8 cellular contexts compared by ENCODE assay signal in the genomic region with DNA sequence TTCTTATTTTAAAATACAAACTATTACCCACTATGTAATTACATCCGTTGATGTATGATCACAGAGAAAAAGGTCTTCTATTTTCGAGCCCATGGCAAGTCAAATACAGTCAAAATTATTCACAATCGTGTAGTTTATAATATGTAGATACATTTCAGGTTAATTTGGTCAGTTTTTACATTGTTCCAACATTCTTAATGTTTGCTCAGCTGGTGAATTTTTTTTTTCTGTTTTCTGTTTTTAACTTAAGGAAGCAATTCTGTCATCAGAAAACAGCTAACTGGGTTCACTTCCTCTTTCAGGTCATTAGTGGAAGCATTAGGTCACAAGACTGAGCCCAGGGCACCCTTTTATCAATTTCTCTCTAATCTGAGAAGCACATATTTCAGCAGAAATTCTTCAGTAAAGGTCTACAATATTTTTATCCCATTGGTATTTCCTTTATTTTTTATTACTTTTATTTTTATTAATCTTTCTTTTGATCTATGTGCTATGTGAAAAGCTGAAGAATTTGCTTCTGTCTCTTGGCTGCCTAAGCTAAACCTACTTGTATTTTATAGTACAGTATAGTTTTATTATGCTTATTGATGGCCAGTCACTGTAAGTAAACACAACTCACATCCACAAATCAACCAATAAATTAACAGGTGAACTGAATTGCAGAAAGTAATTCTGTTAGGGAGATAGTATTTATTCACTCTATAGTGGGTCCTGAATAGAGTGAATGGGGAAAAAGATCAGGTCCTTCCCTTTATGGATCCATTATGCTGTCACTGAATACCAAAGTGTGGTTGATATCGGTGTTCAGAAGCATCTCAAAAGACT.
DNase-seq lines count a peak whose midpoint lies in the region; ATAC-seq and TF ChIP-seq lines count a peak whose summit lies in the region.

No MANE protein-coding gene starts in this region.

- H3K27ac Mint-ChIP-seq in naive thymus-derived CD8-positive, alpha-beta T cell, result peak overlapping the region; percentile 93 to 98 (median 96)

- H3K36me3 ChIP-seq in OCI-LY7 (ENCODE audit: insufficient read depth, low read length), result no peaks in the 10 kb centered on the region

- no peaks in the 10 kb centered on the region for H3K36me3 Mint-ChIP-seq in naive thymus-derived CD8-positive, alpha-beta T cell

- peak overlapping the region; percentile 54 for H3K4me3 ChIP-seq in OCI-LY7 (ENCODE audit: low read depth, low read length, poor library complexity, severe bottlenecking)

- H3K9me3 ChIP-seq in OCI-LY7 (ENCODE audit: low read length), result no peaks in the 10 kb centered on the region

- H3K4me3 Mint-ChIP-seq in naive thymus-derived CD8-positive, alpha-beta T cell, result peak overlapping the region; percentile 64 to 86 (median 82)

- peak overlapping the region; percentile 64 for H3K4me2 ChIP-seq in OCI-LY7 (ENCODE audit: low read length)

- POLR2A ChIA-PET in OCI-LY7 (lab: Charles Lee), result interaction anchor here (0.6 to 2.2 kb wide), 10 partner anchors 10 to 1003 kb away, joined by 3 to 7 read pairs (median 3); no protein-coding TSS in a partner anchor
- POLR2A ChIA-PET in naive thymus-derived CD8-positive, alpha-beta T cell (lab: Charles Lee), result interaction anchor here (1.0 to 2.2 kb wide), 4 partner anchors 34 to 537 kb away, joined by 3 to 8 read pairs (median 4); partner anchors contain the start of gene UMAD1

- H2AFZ ChIP-seq in OCI-LY7 (ENCODE audit: low read length), result peak overlapping the region; percentile 53

- H3K4me1 Mint-ChIP-seq in naive thymus-derived CD8-positive, alpha-beta T cell, result peaks cover 35 to 66% (median 61%) of the 10 kb centered on the region in 4 donors

- no peaks in the 10 kb centered on the region for H3K9me2 ChIP-seq in OCI-LY7 (ENCODE audit: insufficient read depth, low read length)

- H3K9me3 Mint-ChIP-seq in naive thymus-derived CD8-positive, alpha-beta T cell, result no peaks in the 10 kb centered on the region

- intact Hi-C loops in OCI-LY7 (cut with micrococcal nuclease; ENCODE audit: unreplicated experiment), result loop anchor here (2.0 kb wide), 2 partner anchors 209 to 537 kb away; partner anchors contain the start of genes GLCCI1 and UMAD1

- BruUV-seq in OCI-LY7 (replicated peaks; lab: Mats Ljungman, UMichigan), result no TSS peak

- DNase-seq in OCI-LY7 (ENCODE audit: low spot score) (peak; percentile 73), HuH-7.5 (ENCODE audit: low spot score) (no peak), mucosa of gallbladder (ENCODE audit: low spot score) (no peak), SW 1271 (lab: John Stamatoyannopoulos, UW) (no peak)
- peak in 3 of 10 donors; percentile 28 to 33 (median 30) for DNase-seq in naive thymus-derived CD8-positive, alpha-beta T cell
- DNase-seq in NK-92 treated with Interleukin-12 subunit alpha and Interleukin-12 subunit beta, amount 100 ng/mL, for 24 hours (lab: John Stamatoyannopoulos, UW), result no peak

- no peaks in the 10 kb centered on the region for H4K20me1 ChIP-seq in OCI-LY7 (ENCODE audit: insufficient read depth, low read length)

- peak; percentile 46 for ATAC-seq in GM18907 (IDR thresholded peaks at IDR 0.05; ENCODE audit: unreplicated experiment)
- peak; percentile 44 for ATAC-seq in HG02798 (IDR thresholded peaks at IDR 0.05; ENCODE audit: poor library complexity, unreplicated experiment)
- ATAC-seq in naive thymus-derived CD8-positive, alpha-beta T cell, result no peak

- H3K4me1 ChIP-seq in OCI-LY7 (ENCODE audit: insufficient read depth, low read length, poor library complexity, severe bottlenecking), result peaks cover 32% of the 10 kb centered on the region

- CTCF ChIA-PET in OCI-LY7 (lab: Charles Lee; ENCODE audit: unreplicated experiment), result no interaction called here

- peak overlapping the region; percentile 61 for H3K27ac ChIP-seq in OCI-LY7 (ENCODE audit: low read depth, low read length, poor library complexity, severe bottlenecking)

- H3K79me2 ChIP-seq in OCI-LY7 (ENCODE audit: insufficient read depth, low read depth, low read length), result no peaks in the 10 kb centered on the region

- no peaks in the 10 kb centered on the region for H3K27me3 Mint-ChIP-seq in naive thymus-derived CD8-positive, alpha-beta T cell

- TF ChIP-seq CTCF in OCI-LY7 (conservative IDR thresholded peaks at IDR 0.05; ENCODE audit: low read length), result no peak

Comparison
In these comparisons a context has a peak if more than half of its experiments do, and no peak if none do; other contexts are left out.
1. ATAC-seq: peak in GM18907 (single experiment) and HG02798 (single experiment); none in naive thymus-derived CD8-positive, alpha-beta T cell (0 of 2).